ENCODE assay signal across 9 cellular contexts in the genomic region with DNA sequence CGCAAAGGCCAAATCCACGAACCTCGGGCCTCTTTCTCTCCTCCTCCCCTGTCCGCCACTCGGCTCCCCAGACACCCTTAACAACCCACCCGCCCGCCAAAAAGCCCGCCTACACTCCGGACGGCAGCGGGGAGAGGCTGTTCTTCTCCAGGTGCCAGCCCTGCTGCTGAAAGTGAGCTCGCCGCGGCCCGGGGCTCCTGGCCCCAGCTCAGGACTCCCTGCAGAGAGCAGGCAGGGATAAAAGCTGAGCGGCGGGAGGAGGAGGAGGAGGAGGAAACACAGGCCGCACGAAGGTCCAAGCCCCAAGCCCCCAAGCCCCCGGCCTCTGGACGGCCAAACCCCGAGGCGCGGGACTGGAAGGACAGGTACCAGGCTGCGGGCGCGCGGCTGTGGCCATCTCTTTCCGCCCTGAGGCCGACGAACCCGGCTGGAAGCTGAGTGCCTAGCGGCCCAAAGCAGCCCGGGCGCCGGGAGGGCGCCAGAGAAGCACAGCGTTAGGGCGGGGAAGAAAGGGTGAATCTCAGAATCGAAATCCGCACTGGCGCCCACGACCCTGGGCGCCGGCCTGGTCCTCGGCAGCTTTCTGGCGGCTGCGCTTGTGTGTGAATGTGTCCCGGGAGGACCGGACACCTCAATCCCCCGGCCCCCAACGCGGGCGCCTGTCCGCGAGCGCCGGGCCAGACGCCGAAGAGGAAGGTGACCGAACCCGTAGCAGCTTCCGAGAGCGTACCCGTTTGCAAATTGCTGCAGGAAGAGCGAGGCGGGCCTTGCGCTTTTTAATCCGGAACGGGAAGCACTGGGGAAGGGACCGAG. TPM values are rescaled to one million over a fixed set of nuclear protein-coding genes. Genes with fewer than 3 reads are reported as not detected.
DNase-seq lines count a peak whose midpoint lies in the region; ATAC-seq, FAIRE-seq and TF ChIP-seq lines count a peak whose summit lies in the region.
"Had no signal": no experiment of that assay in that cellular context is flagged by ENCODE, and none has a peak within 500 bp of the region (broad histone marks: within the 10 kb centered on the region; RNA-seq: fewer than 3 reads in every experiment).

No MANE protein-coding gene starts in this region.

- BruUV-seq in GM12878 (replicated peaks; lab: Mats Ljungman, UMichigan) = no TSS peak

- TF ChIP-seq EP300 in GM12878 (IDR thresholded peaks at IDR 0.05; ENCODE audit: borderline replicate concordance in 1 of 2, control insufficient read depth in 1 of 2, low read depth in 2 of 2, low read length in 2 of 2) = no peak

- H3K4me2 ChIP-seq in Karpas-422 (ENCODE audit: low read depth, low read length, poor library complexity, severe bottlenecking) (no peak overlapping the region), GM12878 (ENCODE audit: control insufficient read depth, insufficient read depth) (peak overlapping the region; percentile 50)

- H3K4me1 Mint-ChIP-seq in CD4-positive, CD25-positive, alpha-beta regulatory T cell = peaks cover 22 to 81% (median 42%) of the 10 kb centered on the region in 4 donors

- no peaks in the 10 kb centered on the region for H3K36me3 ChIP-seq in CD4-positive, CD25-positive, alpha-beta regulatory T cell (ENCODE audit: control insufficient read depth, insufficient read depth, low read length)
- H3K36me3 ChIP-seq in Karpas-422 (ENCODE audit: insufficient read depth, low read length) (no peaks in the 10 kb centered on the region), GM12878 (ENCODE audit: control insufficient read depth in 2 of 2, insufficient read depth in 2 of 2, low read length in 1 of 2) (no peaks in the 10 kb centered on the region), left lung (no peaks in the 10 kb centered on the region), thyroid gland (no peaks in the 10 kb centered on the region)

- WGBS in GM12878 (ENCODE audit: insufficient coverage, insufficient replicate concordance, low lambda C conversion rate, missing lambda C conversion rate) = 7% methylated on average over 53 of the region's 71 CpGs
- 6% methylated on average over 22 to 32 of the region's 71 CpGs for WGBS in thyroid gland, 2 donors

- peaks cover 97% of the 10 kb centered on the region for H3K27me3 Mint-ChIP-seq in CD4-positive, CD25-positive, alpha-beta regulatory T cell

- no peak for ATAC-seq in CD4-positive, CD25-positive, alpha-beta regulatory T cell (ENCODE audit: low read depth in 2 of 2)
- ATAC-seq in GM12878 (no peak), left lung (no peak), GM18520 (IDR thresholded peaks at IDR 0.05; ENCODE audit: unreplicated experiment) (no peak)

- peaks cover 69% of the 10 kb centered on the region for H3K4me1 ChIP-seq in CD4-positive, CD25-positive, alpha-beta regulatory T cell (ENCODE audit: control insufficient read depth, insufficient read depth, low read length, poor library complexity, severe bottlenecking)
- H3K4me1 ChIP-seq in Karpas-422 (ENCODE audit: low read length) (peaks cover 8% of the 10 kb centered on the region), GM12878 (ENCODE audit: control insufficient read depth, insufficient read depth, low read length) (peaks cover 9% of the 10 kb centered on the region), left lung (peaks cover 0 to 75% of the 10 kb centered on the region in 2 donors), thyroid gland (peaks cover 13 to 57% of the 10 kb centered on the region in 2 donors)

- no peak for FAIRE-seq in GM12878 (lab: Jason Lieb, UNC)
- FAIRE-seq: colon had no signal

- peak overlapping the region; percentile 73 to 93 (median 88) for H3K4me3 Mint-ChIP-seq in CD4-positive, CD25-positive, alpha-beta regulatory T cell

- H2AFZ ChIP-seq in Karpas-422 (ENCODE audit: low read length) (no peak overlapping the region), GM12878 (ENCODE audit: control insufficient read depth, low read depth, low read length) (no peak overlapping the region; the same call in 1 of the 2 replicates)

- POLR2A ChIA-PET in GM12878 (lab: Charles Lee) = no interaction called here

- H3K9me3 ChIP-seq in CD4-positive, CD25-positive, alpha-beta regulatory T cell (ENCODE audit: control insufficient read depth in 2 of 2, low read length in 2 of 2) = peaks cover 15 to 45% of the 10 kb centered on the region in 2 experiments
- H3K9me3 ChIP-seq in Karpas-422 (ENCODE audit: low read length) = no peaks in the 10 kb centered on the region
- H3K9me3 ChIP-seq in GM12878 (replicated peaks; ENCODE audit: control insufficient read depth, insufficient read depth, low read length) = peaks cover 24% of the 10 kb centered on the region; the same call in 2 of the 3 replicates
- H3K9me3 ChIP-seq in left lung = no peaks in the 10 kb centered on the region
- H3K9me3 ChIP-seq in thyroid gland = no peaks in the 10 kb centered on the region

- H3K9ac ChIP-seq in Karpas-422 (ENCODE audit: low read length) = no peak overlapping the region
- no peak overlapping the region for H3K9ac ChIP-seq in GM12878 (ENCODE audit: control insufficient read depth, insufficient read depth, low read length)

- SMC1A ChIA-PET in GM12878 (lab: Charles Lee; ENCODE audit: uncharacterized antibody, unreplicated experiment) = no interaction called here

- H3K9me3 Mint-ChIP-seq in CD4-positive, CD25-positive, alpha-beta regulatory T cell = peaks cover 0 to 29% (median 4%) of the 10 kb centered on the region in 7 donors

- CTCF ChIA-PET in GM12878 (lab: Yijun Ruan, JAX) = interaction anchor here (1.8 kb wide), 1 partner anchor 532 kb away, joined by 4 read pairs; no protein-coding TSS in a partner anchor

- TF ChIP-seq POLR2A in GM12878 (IDR thresholded peaks at IDR 0.05; ENCODE audit: low read depth, low read length) (no peak; the same call in 1 of the 2 replicates), thyroid gland (IDR thresholded peaks at IDR 0.05) (no peak)

- no peak for TF ChIP-seq RAD21 in GM12878 (IDR thresholded peaks at IDR 0.05; ENCODE audit: insufficient read depth, low read depth, low read length)

- RAD21 ChIA-PET in GM12878 (lab: Charles Lee; ENCODE audit: unreplicated experiment) = no interaction called here

- TF ChIP-seq CTCF in GM12878 (IDR thresholded peaks at IDR 0.05 in 2 of 3, conservative IDR thresholded peaks at IDR 0.05 in 1 of 3; ENCODE audit: control insufficient read depth in 2 of 3, extremely low read depth in 1 of 3, insufficient read depth in 1 of 3, low read depth in 3 of 3, low read length in 3 of 3) = no peak
- no peak for TF ChIP-seq CTCF in left lung (IDR thresholded peaks at IDR 0.05)
- no peak for TF ChIP-seq CTCF in thyroid gland (IDR thresholded peaks at IDR 0.05)

- no peak overlapping the region for H3K27ac ChIP-seq in CD4-positive, CD25-positive, alpha-beta regulatory T cell (ENCODE audit: insufficient read depth, low read length, poor library complexity, severe bottlenecking)
- H3K27ac ChIP-seq in Karpas-422 (ENCODE audit: low read length) (no peak overlapping the region), GM12878 (ENCODE audit: control insufficient read depth, insufficient read depth) (no peak overlapping the region), left lung (peak overlapping the region; percentile 5 to 77), thyroid gland (peak overlapping the region in 2 of 3 donors; percentile 40 to 41)

- peak in 2 of 3 donors; percentile 43 to 69 for DNase-seq in CD4-positive, CD25-positive, alpha-beta regulatory T cell
- DNase-seq in Karpas-422 (peak; percentile 4), GM12878 (ENCODE audit: low read depth, low spot score) (no peak), left lung (peak in 1 of 2 donors; percentile 89), thyroid gland (no peak), hippocampal formation (lab: John Stamatoyannopoulos, UW) (no peak), NCI-H226 (no peak)

- H3K27me3 ChIP-seq in CD4-positive, CD25-positive, alpha-beta regulatory T cell (ENCODE audit: control insufficient read depth, insufficient read depth, low read length) = peaks cover 57% of the 10 kb centered on the region
- H3K27me3 ChIP-seq in Karpas-422 (ENCODE audit: low read length) (no peaks in the 10 kb centered on the region), GM12878 (replicated peaks in 1 of 2; ENCODE audit: control insufficient read depth in 2 of 2, insufficient read depth in 2 of 2, low read length in 1 of 2) (peaks cover 32 to 72% of the 10 kb centered on the region in 2 experiments), left lung (peaks cover 99 to 100% of the 10 kb centered on the region in 2 donors), thyroid gland (peaks cover 72% of the 10 kb centered on the region)

- no peaks in the 10 kb centered on the region for H3K79me2 ChIP-seq in Karpas-422 (ENCODE audit: low read length)
- H3K79me2 ChIP-seq in GM12878 (ENCODE audit: control insufficient read depth, insufficient read depth, low read length) = no peaks in the 10 kb centered on the region

- H3K4me3 ChIP-seq in CD4-positive, CD25-positive, alpha-beta regulatory T cell (ENCODE audit: low read depth, low read length) = peak overlapping the region; percentile 62
- no peak overlapping the region for H3K4me3 ChIP-seq in Karpas-422 (ENCODE audit: low read length)
- peak overlapping the region; percentile 32; the same call in 1 of the 2 replicates for H3K4me3 ChIP-seq in GM12878
- H3K4me3 ChIP-seq in left lung = peak overlapping the region; percentile 26 to 50
- peak overlapping the region in 1 of 3 donors; percentile 32 for H3K4me3 ChIP-seq in thyroid gland (replicated peaks in 1 of 3)

- no peaks in the 10 kb centered on the region for H3K9me2 ChIP-seq in Karpas-422 (replicated peaks; ENCODE audit: insufficient read depth, low read length)

- no peaks in the 10 kb centered on the region for H4K20me1 ChIP-seq in Karpas-422 (ENCODE audit: insufficient read depth, low read depth, low read length)
- no peaks in the 10 kb centered on the region for H4K20me1 ChIP-seq in GM12878 (ENCODE audit: control insufficient read depth, insufficient read depth)

- no peak overlapping the region for H3K27ac Mint-ChIP-seq in CD4-positive, CD25-positive, alpha-beta regulatory T cell

- no peaks in the 10 kb centered on the region for H3K36me3 Mint-ChIP-seq in CD4-positive, CD25-positive, alpha-beta regulatory T cell

- intact Hi-C loops in GM12878 (cut with micrococcal nuclease; ENCODE audit: unreplicated experiment) = no loop called here
- intact Hi-C loops in left lung (cut with DNase I) = no loop called here
- intact Hi-C loops in thyroid gland (cut with DNase I) = no loop called here

- in situ Hi-C loops in GM12878 (cut with MboI) = no loop called here

RNA-seq across cellular contexts. Expression of a gene that starts 3.2 kb away (rescaled TPM):
- not detected for total RNA-seq in CD4-positive, CD25-positive, alpha-beta regulatory T cell
- polyA plus RNA-seq in CD4-positive, CD25-positive, alpha-beta regulatory T cell = under 1 TPM in 1 of 4 donors, not detected in 3; 0.10 TPM
- 6.3 and 7.9 TPM in 2 replicates for total RNA-seq in Karpas-422 (2014; rRNA removed; shearing (Covaris generic); ENCODE audit: low replicate concordance)
- 2.2 and 3.2 TPM in 2 replicates for total RNA-seq in GM12878 (2013; cell fraction: nucleolus; rRNA removed)
- total RNA-seq in GM12878 (2014; rRNA removed) (0.11 and 0.17 TPM in 2 replicates), GM12878 (2014; rRNA removed; fragmentation: Illumina TruSeq; extraction: Trizol) (0.13 and 0.18 TPM in 2 replicates), GM12878 (2021) (0.13 and 0.37 TPM in 2 replicates), left lung (10 to 100 TPM in 1 of 2 donors, 1 to 10 TPM in 1; 6.5 to 12.9 TPM), thyroid gland (10 to 100 TPM in 1 of 4 donors, 1 to 10 TPM in 3; 1.1 to 10.3 (median 6.2) TPM)
- 1.2 TPM for polyA plus RNA-seq in GM12878 (2011; ENCODE audit: low read depth)
- polyA plus RNA-seq in GM12878 (2011; rRNA removed) (22.6 and 25.9 TPM in 2 replicates), GM12878 (2014; fragmentation: Illumina TruSeq; extraction: Trizol) (0.25 TPM in 1 of 2 replicates, not detected in the other), GM12878 (2014; fragmentation: Nextera tagmentation; extraction: Ambion mirVana) (under 1 TPM; 0.15 to 0.23 TPM), GM12878 (2014; rRNA removed) (0.16 and 0.26 TPM in 2 replicates), GM12878 (2016; fragmentation: Nextera tagmentation; extraction: Ambion mirVana) (under 1 TPM in 1 of 2 experiments, not detected in 1; 0.24 TPM)
- polyA plus RNA-seq in GM12878 (2011; cell fraction: cytosol; rRNA removed) = 16.2 TPM in 2 replicates
- 9.7 and 9.8 TPM in 2 replicates for polyA plus RNA-seq in GM12878 (2011; cell fraction: nucleus; rRNA removed)
- polyA plus RNA-seq in GM12878 (2012) = 3.3 and 5.1 TPM in 2 replicates
- 9.9 and 10.5 TPM in 2 replicates for polyA minus RNA-seq in GM12878 (2011; rRNA and poly(A)+ RNA removed)
- 4.3 and 4.7 TPM in 2 replicates for polyA minus RNA-seq in GM12878 (2011; cell fraction: cytosol; rRNA and poly(A)+ RNA removed)
- 1.2 and 1.5 TPM in 2 replicates for polyA minus RNA-seq in GM12878 (2011; cell fraction: nucleus; rRNA and poly(A)+ RNA removed)

Comparison
In these comparisons a context has a peak if more than half of its experiments do, and no peak if none do; other contexts are left out.
1. DNase-seq: peak in CD4-positive, CD25-positive, alpha-beta regulatory T cell (2 of 3) and Karpas-422 (single experiment); none in GM12878 (single experiment), thyroid gland (0 of 2), hippocampal formation (0 of 2) and NCI-H226 (single experiment).
2. H3K27ac ChIP-seq: peak in left lung (2 of 2) and thyroid gland (2 of 3); none in CD4-positive, CD25-positive, alpha-beta regulatory T cell (single experiment), Karpas-422 (single experiment) and GM12878 (single experiment).